ENCODE assay signal across 2 cellular contexts in genomic region chrX:16750136-16750535, GRCh38.
TF ChIP-seq lines count a peak whose summit lies in the region.

No MANE protein-coding gene starts in this region.

TF ChIP-seq in A549, 52 proteins besides CTCF, POLR2A, EP300 and RAD21:
- TF ChIP-seq KDM1A (IDR thresholded peaks at IDR 0.05; ENCODE audit: low read depth) (no peak), NR3C1 (IDR thresholded peaks at IDR 0.05) (no peak), NPAS2 (CRISPR knock-in tag; IDR thresholded peaks at IDR 0.05; ENCODE audit: borderline replicate concordance) (no peak), HES2 (IDR thresholded peaks at IDR 0.05) (no peak), MAX (IDR thresholded peaks at IDR 0.05) (no peak), GATA3 (IDR thresholded peaks at IDR 0.05; ENCODE audit: borderline replicate concordance) (no peak), MAZ (IDR thresholded peaks at IDR 0.05; ENCODE audit: borderline replicate concordance, low read depth, low read length) (no peak), MYC (IDR thresholded peaks at IDR 0.05; ENCODE audit: borderline replicate concordance, low read length) (no peak), HEYL (CRISPR knock-in tag; IDR thresholded peaks at IDR 0.05) (no peak), FOXS1 (CRISPR knock-in tag; IDR thresholded peaks at IDR 0.05) (no peak)
- TF ChIP-seq, protein P1, sequence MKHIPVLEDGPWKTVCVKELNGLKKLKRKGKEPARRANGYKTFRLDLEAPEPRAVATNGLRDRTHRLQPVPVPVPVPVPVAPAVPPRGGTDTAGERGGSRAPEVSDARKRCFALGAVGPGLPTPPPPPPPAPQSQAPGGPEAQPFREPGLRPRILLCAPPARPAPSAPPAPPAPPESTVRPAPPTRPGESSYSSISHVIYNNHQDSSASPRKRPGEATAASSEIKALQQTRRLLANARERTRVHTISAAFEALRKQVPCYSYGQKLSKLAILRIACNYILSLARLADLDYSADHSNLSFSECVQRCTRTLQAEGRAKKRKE (CRISPR knock-in tag; IDR thresholded peaks at IDR 0.05; ENCODE audit: low read depth) = no peak

TF ChIP-seq in endothelial cell of umbilical vein, 7 proteins besides CTCF, POLR2A, EP300 and RAD21:
- TF ChIP-seq FOS (IDR thresholded peaks at IDR 0.05; ENCODE audit: borderline replicate concordance, insufficient read depth, low read length) = no peak
- TF ChIP-seq GATA2 (IDR thresholded peaks at IDR 0.05; ENCODE audit: insufficient read depth, insufficient read length, low read depth, low read length) = no peak
- no peak for TF ChIP-seq MAX (IDR thresholded peaks at IDR 0.05; ENCODE audit: insufficient read depth, insufficient read length)
- no peak for TF ChIP-seq JUN (IDR thresholded peaks at IDR 0.05; ENCODE audit: borderline replicate concordance, insufficient read depth, insufficient read length, low read depth)
- TF ChIP-seq EZH2 (IDR thresholded peaks at IDR 0.05; ENCODE audit: borderline replicate concordance, low read depth, low read length, severe bottlenecking) = no peak
- no peak for TF ChIP-seq POLR2AphosphoS5 (IDR thresholded peaks at IDR 0.05; ENCODE audit: insufficient read depth, low read depth, low read length)
